In genomic region chrX:69285401-69285871, GRCh38 we compare ENCODE assay signal across 9 cellular contexts.
DNase-seq lines count a peak whose midpoint lies in the region; ATAC-seq and TF ChIP-seq lines count a peak whose summit lies in the region.
"Had no signal": no experiment of that assay in that cellular context is flagged by ENCODE, and none has a peak within 500 bp of the region (broad histone marks: within the 10 kb centered on the region; RNA-seq: fewer than 3 reads in every experiment).

No MANE protein-coding gene starts in this region.

- 0 out of 2 replicates have a peak overlapping the region, but pooled peaks have one; percentile 55 for H2AFZ ChIP-seq in PC-9
- H2AFZ ChIP-seq in fibroblast of lung (ENCODE audit: low read length) = peak overlapping the region; percentile 46

- H3K79me2 ChIP-seq in PC-9 (ENCODE audit: low read depth) (no peaks in the 10 kb centered on the region), fibroblast of lung (ENCODE audit: control insufficient read depth, insufficient read depth, low read length) (no peaks in the 10 kb centered on the region)

- peaks cover 0 to 9% (median 1%) of the 10 kb centered on the region in 4 donors for H3K4me1 Mint-ChIP-seq in CD4-positive, alpha-beta memory T cell
- H3K4me1 Mint-ChIP-seq: naive thymus-derived CD4-positive, alpha-beta T cell had no signal

- H3K27me3 ChIP-seq in CD4-positive, alpha-beta memory T cell (ENCODE audit: insufficient read depth, low read length) = no peaks in the 10 kb centered on the region
- H3K27me3 ChIP-seq in PC-9 (ENCODE audit: insufficient read depth, low read depth) = no peaks in the 10 kb centered on the region
- no peaks in the 10 kb centered on the region for H3K27me3 ChIP-seq in fibroblast of lung (ENCODE audit: control insufficient read depth, insufficient read depth, low read length)

- peak overlapping the region in 1 of 2 donors; percentile 19 for H3K4me3 ChIP-seq in CD4-positive, alpha-beta memory T cell (ENCODE audit: low read length in 2 of 2)
- H3K4me3 ChIP-seq in PC-9 (peak overlapping the region; percentile 46; the same call in 1 of the 2 replicates), fibroblast of lung (replicated peaks in 1 of 4; ENCODE audit: control extremely low read depth in 1 of 4, insufficient read depth in 1 of 4, low read depth in 3 of 4, low read length in 4 of 4) (peak overlapping the region; percentile 9 to 54 (median 36))

- H3K4me2 ChIP-seq in PC-9 (peak overlapping the region; percentile 69), fibroblast of lung (ENCODE audit: extremely low read depth, insufficient read depth, low read length) (peak overlapping the region; percentile 48)

- DNase-seq in CD4-positive, alpha-beta memory T cell = no peak
- DNase-seq in PC-9 (no peak), fibroblast of lung (ENCODE audit: low read depth in 2 of 2) (peak in 1 of 2 donors; percentile 28), omental fat pad (ENCODE audit: low spot score) (no peak), DMS53 treated with DMSO at 0.1 percent for 48 hours (lab: John Stamatoyannopoulos, UW; ENCODE audit: unreplicated experiment) (no peak)
- DNase-seq in stimulated activated CD4-positive, alpha-beta T cell treated with anti-CD3 and anti-CD28 coated beads, Interleukin-15, amount 100 ng/mL, for 24 hours = no peak

- no peak overlapping the region for H3K27ac ChIP-seq in CD4-positive, alpha-beta memory T cell (ENCODE audit: low read depth, low read length)
- H3K27ac ChIP-seq in PC-9 (no peak overlapping the region), fibroblast of lung (ENCODE audit: insufficient read depth, low read length) (no peak overlapping the region)

- intact Hi-C loops in CD4-positive, alpha-beta memory T cell (cut with micrococcal nuclease) = loop anchor here (5.0 kb wide), 1 partner anchor 773 kb away; no protein-coding TSS in a partner anchor
- intact Hi-C loops in PC-9 (cut with micrococcal nuclease; ENCODE audit: unreplicated experiment) = loop anchor here (10.0 kb wide), 2 partner anchors 61 to 221 kb away; no protein-coding TSS in a partner anchor

- H3K36me3 ChIP-seq in CD4-positive, alpha-beta memory T cell (ENCODE audit: insufficient read depth, low read length) = no peaks in the 10 kb centered on the region
- H3K36me3 ChIP-seq in PC-9 (ENCODE audit: low read depth) (no peaks in the 10 kb centered on the region), fibroblast of lung (ENCODE audit: control insufficient read depth, insufficient read depth, low read length) (no peaks in the 10 kb centered on the region)

- BruUV-seq in PC-9 (replicated peaks; lab: Mats Ljungman, UMichigan) = no TSS peak

- H3K4me3 Mint-ChIP-seq in CD4-positive, alpha-beta memory T cell = peak overlapping the region in 5 of 8 donors; percentile 28 to 61 (median 45)

- no peaks in the 10 kb centered on the region for H3F3A ChIP-seq in PC-9 (ENCODE audit: insufficient read depth, low read depth)

- H3K9me3 ChIP-seq in CD4-positive, alpha-beta memory T cell (ENCODE audit: control insufficient read depth in 1 of 2, low read length in 2 of 2) = no peaks in the 10 kb centered on the region
- H3K9me3 ChIP-seq in PC-9 (ENCODE audit: insufficient read depth, low read depth) = no peaks in the 10 kb centered on the region
- H3K9me3 ChIP-seq in fibroblast of lung (ENCODE audit: control insufficient read depth, insufficient read depth, low read depth, low read length) = no peaks in the 10 kb centered on the region

- ATAC-seq in omental fat pad (ENCODE audit: low FRiP score) (peak; percentile 74), GM21717 (IDR thresholded peaks at IDR 0.05; ENCODE audit: unreplicated experiment) (no peak)
- no peak for ATAC-seq in activated CD4-positive, CD25-positive, alpha-beta regulatory T cell treated with anti-CD3 and anti-CD28 coated beads, Interleukin-2, amount 50 U/mL, for 24 hours

- peaks cover 4% of the 10 kb centered on the region for H3K4me1 ChIP-seq in CD4-positive, alpha-beta memory T cell (ENCODE audit: insufficient read depth, low read length)
- H3K4me1 ChIP-seq in PC-9 (replicated peaks; ENCODE audit: insufficient read depth) = no peaks in the 10 kb centered on the region
- no peaks in the 10 kb centered on the region for H3K4me1 ChIP-seq in fibroblast of lung (ENCODE audit: control insufficient read depth, extremely low read depth, insufficient read depth, low read length)

- peak overlapping the region in 1 of 7 donors; percentile 23 for H3K27ac Mint-ChIP-seq in CD4-positive, alpha-beta memory T cell
- H3K27ac Mint-ChIP-seq: naive thymus-derived CD4-positive, alpha-beta T cell had no signal

- CTCF ChIA-PET in CD4-positive, alpha-beta memory T cell (lab: Charles Lee; ENCODE audit: partially characterized antibody) = interaction anchor here (1.0 to 6.3 kb wide), 4 partner anchors 457 to 558 kb away, joined by 3 to 47 read pairs (median 6); partner anchors contain the start of gene EFNB1
- CTCF ChIA-PET in PC-9 (lab: Charles Lee) = interaction anchor here (0.6 kb wide), 1 partner anchor 48 kb away, joined by 5 read pairs; no protein-coding TSS in a partner anchor

- H4K20me1 ChIP-seq in PC-9 (ENCODE audit: insufficient read depth) (no peaks in the 10 kb centered on the region), fibroblast of lung (ENCODE audit: control insufficient read depth, extremely low read depth, insufficient read depth, low read length) (no peaks in the 10 kb centered on the region)

- TF ChIP-seq CTCF in PC-9 (conservative IDR thresholded peaks at IDR 0.05) = no peak
- no peak for TF ChIP-seq CTCF in fibroblast of lung (conservative IDR thresholded peaks at IDR 0.05 in 1 of 2, IDR thresholded peaks at IDR 0.05 in 1 of 2; ENCODE audit: low read depth in 1 of 2, low read length in 2 of 2)
- TF ChIP-seq CTCF in omental fat pad (IDR thresholded peaks at IDR 0.05) = no peak

- no peaks in the 10 kb centered on the region for H3K36me3 Mint-ChIP-seq in CD4-positive, alpha-beta memory T cell
- H3K36me3 Mint-ChIP-seq: naive thymus-derived CD4-positive, alpha-beta T cell had no signal

- no peak overlapping the region for H3K9ac ChIP-seq in fibroblast of lung (ENCODE audit: insufficient read depth, low read length)

- H3K9me3 Mint-ChIP-seq in CD4-positive, alpha-beta memory T cell = no peaks in the 10 kb centered on the region
- H3K9me3 Mint-ChIP-seq: naive thymus-derived CD4-positive, alpha-beta T cell had no signal

- H3K27me3 Mint-ChIP-seq in CD4-positive, alpha-beta memory T cell = no peaks in the 10 kb centered on the region
- H3K27me3 Mint-ChIP-seq: naive thymus-derived CD4-positive, alpha-beta T cell had no signal

- POLR2A ChIA-PET in CD4-positive, alpha-beta memory T cell (lab: Charles Lee; ENCODE audit: partially characterized antibody) = no interaction called here
- POLR2A ChIA-PET in PC-9 (lab: Charles Lee; ENCODE audit: unreplicated experiment) = no interaction called here

- H3K9me2 ChIP-seq in PC-9 (ENCODE audit: insufficient read depth) = no peaks in the 10 kb centered on the region
